In the genomic region with DNA sequence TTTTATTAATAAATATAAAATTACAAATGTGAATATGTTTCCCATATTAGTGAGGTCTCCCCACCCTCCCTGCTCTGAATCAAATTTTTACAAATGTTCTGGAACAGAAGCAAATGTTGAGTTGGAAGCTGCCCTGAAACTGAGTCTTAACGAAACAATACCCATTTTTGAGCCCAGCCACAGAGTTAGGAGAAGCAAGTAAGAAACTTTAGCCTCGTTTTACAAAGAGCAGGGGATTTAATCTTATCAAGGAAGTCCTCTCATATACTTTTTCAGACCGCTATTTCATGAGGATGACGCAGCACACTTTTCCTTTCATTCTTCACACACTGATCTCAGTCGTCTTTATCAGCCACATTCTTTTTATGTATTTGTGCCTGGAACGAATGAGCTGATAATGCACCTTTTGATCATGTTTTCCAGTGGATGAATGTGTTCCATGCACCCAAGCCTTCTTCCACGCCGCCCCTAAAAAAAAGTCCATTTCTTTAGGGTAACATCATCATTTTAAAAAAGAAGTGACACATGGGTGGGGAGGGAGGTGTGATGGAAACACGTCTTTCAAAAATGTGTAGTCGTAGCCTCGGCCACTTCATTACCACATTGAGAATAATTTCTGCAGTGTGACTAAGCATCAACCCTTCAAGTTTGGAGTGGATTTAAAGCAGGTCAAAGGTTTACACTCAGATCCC, we compare ENCODE assay signal across 1 cellular context.
A peak's percentile ranks its signal among the peaks of the same experiment; 100 is the strongest.
TF ChIP-seq lines count a peak whose summit lies in the region.

No MANE protein-coding gene starts in this region.

TF ChIP-seq in K562, 482 proteins besides CTCF, POLR2A, EP300 and RAD21 (continued from another document and continues in another):
- TF ChIP-seq PRDM10 (IDR thresholded peaks at IDR 0.05; ENCODE audit: partially characterized antibody) (no peak), PHF21A (IDR thresholded peaks at IDR 0.05; ENCODE audit: borderline replicate concordance, low read depth) (no peak), HSF4 (CRISPR knock-in tag; IDR thresholded peaks at IDR 0.05; ENCODE audit: borderline replicate concordance) (no peak), SOX6 (IDR thresholded peaks at IDR 0.05) (peak; percentile 78), ZNF124 (CRISPR knock-in tag; IDR thresholded peaks at IDR 0.05) (no peak), KLF6 (CRISPR knock-in tag; IDR thresholded peaks at IDR 0.05; ENCODE audit: borderline replicate concordance) (0 out of 2 replicates have a peak, but pooled peaks have one; percentile 22), TBP (optimal IDR thresholded peaks at IDR 0.05; ENCODE audit: low read depth, low read length) (no peak), FOXP1 (CRISPR knock-in tag; IDR thresholded peaks at IDR 0.05) (no peak), RBM14 (IDR thresholded peaks at IDR 0.05; ENCODE audit: borderline replicate concordance, insufficient read depth, low read depth, low read length) (no peak), TGIF2 (CRISPR knock-in tag; IDR thresholded peaks at IDR 0.05) (no peak), MAFG (tag; conservative IDR thresholded peaks at IDR 0.05) (peak; percentile 97), ZMIZ1 (IDR thresholded peaks at IDR 0.05; ENCODE audit: low read depth in 2 of 2, low read length in 2 of 2) (no peak), ARNT (IDR thresholded peaks at IDR 0.05) (peak in 1 of 2 experiments; percentile 10; a peak in 1 of 4 replicates), BRCA1 (IDR thresholded peaks at IDR 0.05) (no peak), BRCA1 (CRISPR knock-in tag; IDR thresholded peaks at IDR 0.05) (no peak), NRF1 (conservative IDR thresholded peaks at IDR 0.05 in 1 of 2, IDR thresholded peaks at IDR 0.05 in 1 of 2) (0 out of 4 replicates have a peak, but pooled peaks of 1 of the 2 experiments have one; percentile 4), ZNF174 (CRISPR knock-in tag; IDR thresholded peaks at IDR 0.05) (0 out of 2 replicates have a peak, but pooled peaks have one; percentile 27), SMARCC2 (IDR thresholded peaks at IDR 0.05; ENCODE audit: low read depth) (peak; percentile 81; the same call in 1 of the 2 replicates), NFE2L1 (tag; IDR thresholded peaks at IDR 0.05; ENCODE audit: borderline replicate concordance, low read depth) (peak; percentile 73), ZNF445 (CRISPR knock-in tag; IDR thresholded peaks at IDR 0.05; ENCODE audit: low read depth) (0 out of 2 replicates have a peak, but pooled peaks have one; percentile 68), ZNF507 (tag; conservative IDR thresholded peaks at IDR 0.05) (no peak), RB1 (IDR thresholded peaks at IDR 0.05; ENCODE audit: low read depth) (no peak), CCAR2 (IDR thresholded peaks at IDR 0.05; ENCODE audit: low read depth, low read length) (no peak)
- TF ChIP-seq, protein P1, sequence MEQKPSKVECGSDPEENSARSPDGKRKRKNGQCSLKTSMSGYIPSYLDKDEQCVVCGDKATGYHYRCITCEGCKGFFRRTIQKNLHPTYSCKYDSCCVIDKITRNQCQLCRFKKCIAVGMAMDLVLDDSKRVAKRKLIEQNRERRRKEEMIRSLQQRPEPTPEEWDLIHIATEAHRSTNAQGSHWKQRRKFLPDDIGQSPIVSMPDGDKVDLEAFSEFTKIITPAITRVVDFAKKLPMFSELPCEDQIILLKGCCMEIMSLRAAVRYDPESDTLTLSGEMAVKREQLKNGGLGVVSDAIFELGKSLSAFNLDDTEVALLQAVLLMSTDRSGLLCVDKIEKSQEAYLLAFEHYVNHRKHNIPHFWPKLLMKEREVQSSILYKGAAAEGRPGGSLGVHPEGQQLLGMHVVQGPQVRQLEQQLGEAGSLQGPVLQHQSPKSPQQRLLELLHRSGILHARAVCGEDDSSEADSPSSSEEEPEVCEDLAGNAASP (IDR thresholded peaks at IDR 0.05): no peak
- TF ChIP-seq, protein P2, sequence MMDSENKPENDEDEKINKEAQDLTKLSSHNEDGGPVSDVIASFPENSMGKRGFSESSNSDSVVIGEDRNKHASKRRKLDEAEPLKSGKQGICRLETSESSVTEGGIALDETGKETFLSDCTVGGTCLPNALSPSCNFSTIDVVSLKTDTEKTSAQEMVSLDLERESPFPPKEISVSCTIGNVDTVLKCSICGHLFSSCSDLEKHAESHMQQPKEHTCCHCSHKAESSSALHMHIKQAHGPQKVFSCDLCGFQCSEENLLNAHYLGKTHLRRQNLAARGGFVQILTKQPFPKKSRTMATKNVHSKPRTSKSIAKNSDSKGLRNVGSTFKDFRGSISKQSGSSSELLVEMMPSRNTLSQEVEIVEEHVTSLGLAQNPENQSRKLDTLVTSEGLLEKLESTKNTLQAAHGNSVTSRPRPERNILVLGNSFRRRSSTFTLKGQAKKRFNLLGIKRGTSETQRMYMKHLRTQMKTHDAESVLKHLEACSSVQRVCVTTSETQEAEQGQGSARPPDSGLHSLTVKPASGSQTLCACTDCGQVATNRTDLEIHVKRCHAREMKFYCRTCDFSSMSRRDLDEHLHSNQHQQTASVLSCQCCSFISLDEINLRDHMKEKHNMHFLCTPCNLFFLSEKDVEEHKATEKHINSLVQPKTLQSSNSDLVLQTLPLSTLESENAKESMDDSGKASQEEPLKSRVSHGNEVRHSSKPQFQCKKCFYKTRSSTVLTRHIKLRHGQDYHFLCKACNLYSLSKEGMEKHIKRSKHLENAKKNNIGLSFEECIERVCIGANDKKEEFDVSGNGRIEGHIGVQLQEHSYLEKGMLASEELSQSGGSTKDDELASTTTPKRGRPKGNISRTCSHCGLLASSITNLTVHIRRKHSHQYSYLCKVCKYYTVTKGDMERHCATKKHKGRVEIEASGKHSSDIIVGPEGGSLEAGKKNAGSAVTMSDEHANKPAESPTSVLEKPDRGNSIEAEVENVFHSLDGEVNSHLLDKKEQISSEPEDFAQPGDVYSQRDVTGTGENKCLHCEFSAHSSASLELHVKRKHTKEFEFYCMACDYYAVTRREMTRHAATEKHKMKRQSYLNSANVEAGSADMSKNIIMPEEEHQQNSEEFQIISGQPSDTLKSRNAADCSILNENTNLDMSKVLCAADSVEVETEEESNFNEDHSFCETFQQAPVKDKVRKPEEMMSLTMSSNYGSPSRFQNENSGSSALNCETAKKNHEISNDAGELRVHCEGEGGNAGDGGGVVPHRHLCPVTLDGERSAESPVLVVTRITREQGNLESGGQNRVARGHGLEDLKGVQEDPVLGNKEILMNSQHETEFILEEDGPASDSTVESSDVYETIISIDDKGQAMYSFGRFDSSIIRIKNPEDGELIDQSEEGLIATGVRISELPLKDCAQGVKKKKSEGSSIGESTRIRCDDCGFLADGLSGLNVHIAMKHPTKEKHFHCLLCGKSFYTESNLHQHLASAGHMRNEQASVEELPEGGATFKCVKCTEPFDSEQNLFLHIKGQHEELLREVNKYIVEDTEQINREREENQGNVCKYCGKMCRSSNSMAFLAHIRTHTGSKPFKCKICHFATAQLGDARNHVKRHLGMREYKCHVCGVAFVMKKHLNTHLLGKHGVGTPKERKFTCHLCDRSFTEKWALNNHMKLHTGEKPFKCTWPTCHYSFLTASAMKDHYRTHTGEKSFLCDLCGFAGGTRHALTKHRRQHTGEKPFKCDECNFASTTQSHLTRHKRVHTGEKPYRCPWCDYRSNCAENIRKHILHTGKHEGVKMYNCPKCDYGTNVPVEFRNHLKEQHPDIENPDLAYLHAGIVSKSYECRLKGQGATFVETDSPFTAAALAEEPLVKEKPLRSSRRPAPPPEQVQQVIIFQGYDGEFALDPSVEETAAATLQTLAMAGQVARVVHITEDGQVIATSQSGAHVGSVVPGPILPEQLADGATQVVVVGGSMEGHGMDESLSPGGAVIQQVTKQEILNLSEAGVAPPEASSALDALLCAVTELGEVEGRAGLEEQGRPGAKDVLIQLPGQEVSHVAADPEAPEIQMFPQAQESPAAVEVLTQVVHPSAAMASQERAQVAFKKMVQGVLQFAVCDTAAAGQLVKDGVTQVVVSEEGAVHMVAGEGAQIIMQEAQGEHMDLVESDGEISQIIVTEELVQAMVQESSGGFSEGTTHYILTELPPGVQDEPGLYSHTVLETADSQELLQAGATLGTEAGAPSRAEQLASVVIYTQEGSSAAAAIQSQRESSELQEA (IDR thresholded peaks at IDR 0.05; ENCODE audit: low read depth): no peak
- TF ChIP-seq, protein P3, sequence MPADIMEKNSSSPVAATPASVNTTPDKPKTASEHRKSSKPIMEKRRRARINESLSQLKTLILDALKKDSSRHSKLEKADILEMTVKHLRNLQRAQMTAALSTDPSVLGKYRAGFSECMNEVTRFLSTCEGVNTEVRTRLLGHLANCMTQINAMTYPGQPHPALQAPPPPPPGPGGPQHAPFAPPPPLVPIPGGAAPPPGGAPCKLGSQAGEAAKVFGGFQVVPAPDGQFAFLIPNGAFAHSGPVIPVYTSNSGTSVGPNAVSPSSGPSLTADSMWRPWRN (IDR thresholded peaks at IDR 0.05; ENCODE audit: low read depth): no peak
- TF ChIP-seq, protein P4, sequence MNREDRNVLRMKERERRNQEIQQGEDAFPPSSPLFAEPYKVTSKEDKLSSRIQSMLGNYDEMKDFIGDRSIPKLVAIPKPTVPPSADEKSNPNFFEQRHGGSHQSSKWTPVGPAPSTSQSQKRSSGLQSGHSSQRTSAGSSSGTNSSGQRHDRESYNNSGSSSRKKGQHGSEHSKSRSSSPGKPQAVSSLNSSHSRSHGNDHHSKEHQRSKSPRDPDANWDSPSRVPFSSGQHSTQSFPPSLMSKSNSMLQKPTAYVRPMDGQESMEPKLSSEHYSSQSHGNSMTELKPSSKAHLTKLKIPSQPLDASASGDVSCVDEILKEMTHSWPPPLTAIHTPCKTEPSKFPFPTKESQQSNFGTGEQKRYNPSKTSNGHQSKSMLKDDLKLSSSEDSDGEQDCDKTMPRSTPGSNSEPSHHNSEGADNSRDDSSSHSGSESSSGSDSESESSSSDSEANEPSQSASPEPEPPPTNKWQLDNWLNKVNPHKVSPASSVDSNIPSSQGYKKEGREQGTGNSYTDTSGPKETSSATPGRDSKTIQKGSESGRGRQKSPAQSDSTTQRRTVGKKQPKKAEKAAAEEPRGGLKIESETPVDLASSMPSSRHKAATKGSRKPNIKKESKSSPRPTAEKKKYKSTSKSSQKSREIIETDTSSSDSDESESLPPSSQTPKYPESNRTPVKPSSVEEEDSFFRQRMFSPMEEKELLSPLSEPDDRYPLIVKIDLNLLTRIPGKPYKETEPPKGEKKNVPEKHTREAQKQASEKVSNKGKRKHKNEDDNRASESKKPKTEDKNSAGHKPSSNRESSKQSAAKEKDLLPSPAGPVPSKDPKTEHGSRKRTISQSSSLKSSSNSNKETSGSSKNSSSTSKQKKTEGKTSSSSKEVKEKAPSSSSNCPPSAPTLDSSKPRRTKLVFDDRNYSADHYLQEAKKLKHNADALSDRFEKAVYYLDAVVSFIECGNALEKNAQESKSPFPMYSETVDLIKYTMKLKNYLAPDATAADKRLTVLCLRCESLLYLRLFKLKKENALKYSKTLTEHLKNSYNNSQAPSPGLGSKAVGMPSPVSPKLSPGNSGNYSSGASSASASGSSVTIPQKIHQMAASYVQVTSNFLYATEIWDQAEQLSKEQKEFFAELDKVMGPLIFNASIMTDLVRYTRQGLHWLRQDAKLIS (CRISPR knock-in tag; IDR thresholded peaks at IDR 0.05): no peak
- TF ChIP-seq, protein P5, sequence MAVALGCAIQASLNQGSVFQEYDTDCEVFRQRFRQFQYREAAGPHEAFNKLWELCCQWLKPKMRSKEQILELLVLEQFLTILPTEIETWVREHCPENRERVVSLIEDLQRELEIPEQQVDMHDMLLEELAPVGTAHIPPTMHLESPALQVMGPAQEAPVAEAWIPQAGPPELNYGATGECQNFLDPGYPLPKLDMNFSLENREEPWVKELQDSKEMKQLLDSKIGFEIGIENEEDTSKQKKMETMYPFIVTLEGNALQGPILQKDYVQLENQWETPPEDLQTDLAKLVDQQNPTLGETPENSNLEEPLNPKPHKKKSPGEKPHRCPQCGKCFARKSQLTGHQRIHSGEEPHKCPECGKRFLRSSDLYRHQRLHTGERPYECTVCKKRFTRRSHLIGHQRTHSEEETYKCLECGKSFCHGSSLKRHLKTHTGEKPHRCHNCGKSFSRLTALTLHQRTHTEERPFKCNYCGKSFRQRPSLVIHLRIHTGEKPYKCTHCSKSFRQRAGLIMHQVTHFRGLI (CRISPR knock-in tag; IDR thresholded peaks at IDR 0.05): no peak
